Comparison of ENCODE assay signal across 9 cellular contexts in genomic region chr12:51821423-51822260, GRCh38. TPM values are rescaled to one million over a fixed set of nuclear protein-coding genes. Genes with fewer than 3 reads are reported as not detected.
DNase-seq lines count a peak whose midpoint lies in the region; ATAC-seq and TF ChIP-seq lines count a peak whose summit lies in the region.
"Had no signal": no experiment of that assay in that cellular context is flagged by ENCODE, and none has a peak within 500 bp of the region (broad histone marks: within the 10 kb centered on the region; RNA-seq: fewer than 3 reads in every experiment).

No MANE protein-coding gene starts in this region.

- DNase-seq in activated T-cell treated with anti-CD3 and anti-CD28 coated beads for 4 hours = peak; percentile 44
- no peak for DNase-seq in activated T-cell treated with anti-CD3 and anti-CD28 coated beads, Interleukin-2, amount 50 U/mL, for 1 hour
- no peak for DNase-seq in astrocyte of the spinal cord (ENCODE audit: low read depth, low spot score)
- DNase-seq in mesenchymal stem cell = no peak
- no peak for DNase-seq in transverse colon
- DNase-seq in HEK293T (ENCODE audit: extremely low spot score) = no peak
- DNase-seq in amniotic stem cell (lab: John Stamatoyannopoulos, UW) = no peak
- DNase-seq: EL had no signal

- no peak overlapping the region for H2BK5ac ChIP-seq in mesenchymal stem cell (ENCODE audit: low read depth, low read length, poor library complexity, severe bottlenecking)

- WGBS in mesenchymal stem cell = 77% methylated on average over 81 of the region's 103 CpGs
- 77% methylated on average over 86 of the region's 103 CpGs; no CpG with 5 or more reads in 1 of the 2 donors for WGBS in transverse colon (ENCODE audit: low coverage in 1 of 2), 2 donors

- no peak overlapping the region for H2AK5ac ChIP-seq in mesenchymal stem cell (ENCODE audit: low read length, severe bottlenecking)

- POLR2A ChIA-PET in HEK293T (lab: Yijun Ruan, JAX) = no interaction called here

- CTCF ChIA-PET in HEK293T (lab: Yijun Ruan, JAX) = interaction anchor here (0.6 kb wide), 1 partner anchor 183 kb away, joined by 3 read pairs; no protein-coding TSS in a partner anchor

- no peak overlapping the region for H3K18ac ChIP-seq in mesenchymal stem cell (ENCODE audit: low read depth in 1 of 2, low read length in 2 of 2)

- H3K14ac ChIP-seq in mesenchymal stem cell (ENCODE audit: low read length in 2 of 2) = no peak overlapping the region

- H4K8ac ChIP-seq in mesenchymal stem cell (ENCODE audit: low read length) = peak overlapping the region; percentile 67

- H3K4ac ChIP-seq in mesenchymal stem cell (ENCODE audit: low read depth in 1 of 2, low read length in 2 of 2) = no peak overlapping the region

- peaks cover 6% of the 10 kb centered on the region for H3K4me1 ChIP-seq in mesenchymal stem cell (ENCODE audit: control insufficient read depth, insufficient read depth, low read depth, low read length)
- peaks cover 0 to 6% (median 4%) of the 10 kb centered on the region in 4 donors for H3K4me1 ChIP-seq in transverse colon

- H3K4me3 ChIP-seq in astrocyte of the spinal cord (ENCODE audit: low read depth, low read length) (peak overlapping the region; percentile 44), mesenchymal stem cell (ENCODE audit: insufficient read depth in 1 of 2, low read depth in 1 of 2, low read length in 2 of 2) (no peak overlapping the region), transverse colon (peak overlapping the region; percentile 10 to 51 (median 29))

- H3K36me3 ChIP-seq in mesenchymal stem cell (ENCODE audit: control insufficient read depth in 1 of 2, insufficient read depth in 2 of 2, low read depth in 1 of 2, low read length in 2 of 2) = peaks cover 0 to 3% of the 10 kb centered on the region in 2 experiments
- no peaks in the 10 kb centered on the region for H3K36me3 ChIP-seq in transverse colon

- peak overlapping the region; percentile 23 for H4K91ac ChIP-seq in mesenchymal stem cell (ENCODE audit: low read length)

- TF ChIP-seq CTCF in astrocyte of the spinal cord (IDR thresholded peaks at IDR 0.05; ENCODE audit: low read depth, low read length) (no peak), transverse colon (IDR thresholded peaks at IDR 0.05) (no peak)

- no peak overlapping the region for H3K4me2 ChIP-seq in mesenchymal stem cell (ENCODE audit: low read length, poor library complexity, severe bottlenecking)

- H3K23ac ChIP-seq in mesenchymal stem cell (ENCODE audit: low read length in 2 of 2) = peak overlapping the region in 1 of 2 experiments; percentile 51

- H3K27ac ChIP-seq in mesenchymal stem cell (ENCODE audit: low read length, poor library complexity, severe bottlenecking) (no peak overlapping the region), transverse colon (peak overlapping the region; percentile 25 to 63 (median 37))

- no peak for TF ChIP-seq EP300 in transverse colon (IDR thresholded peaks at IDR 0.05; ENCODE audit: low read depth)

- no peak for TF ChIP-seq POLR2A in transverse colon (IDR thresholded peaks at IDR 0.05)

- H2AFZ ChIP-seq in mesenchymal stem cell (ENCODE audit: low read depth, low read length) = no peak overlapping the region

- H3K27me3 ChIP-seq in mesenchymal stem cell (ENCODE audit: control insufficient read depth in 1 of 2, insufficient read depth in 1 of 2, low read length in 2 of 2) (peaks cover 24 to 39% of the 10 kb centered on the region in 2 experiments), transverse colon (peaks cover 4% of the 10 kb centered on the region)

- intact Hi-C loops in transverse colon (cut with DNase I; ENCODE audit: low total_unique reads) = no loop called here

- H2BK12ac ChIP-seq in mesenchymal stem cell (ENCODE audit: low read length in 2 of 2) = no peak overlapping the region

- ATAC-seq in HG02642 (IDR thresholded peaks at IDR 0.05; ENCODE audit: poor library complexity, unreplicated experiment) = no peak

- no peak overlapping the region for H2BK120ac ChIP-seq in mesenchymal stem cell (ENCODE audit: low read depth, low read length)

- H2BK15ac ChIP-seq in mesenchymal stem cell (ENCODE audit: low read depth, poor library complexity, severe bottlenecking) = no peak overlapping the region

- H3K79me1 ChIP-seq in mesenchymal stem cell (replicated peaks; ENCODE audit: low read length, poor library complexity, severe bottlenecking) = no peaks in the 10 kb centered on the region

- H3K9me3 ChIP-seq in mesenchymal stem cell (ENCODE audit: control insufficient read depth, low read length) (no peaks in the 10 kb centered on the region), transverse colon (no peaks in the 10 kb centered on the region)

- in situ Hi-C loops in astrocyte of the spinal cord (cut with HindIII; ENCODE audit: low sequenced_read_pairs) = no loop called here
- in situ Hi-C loops in transverse colon (cut with MboI; ENCODE audit: low pct_ligation_motif_present in 1 of 4, low pct_unique_long_range_greater_than_20kb in 1 of 4, low sequenced_read_pairs in 3 of 4) = loop anchor here in 2 of 4 donors (10.0 to 25.0 kb wide), 3 partner anchors 284 to 397 kb away; partner anchors contain the start of gene SLC4A8 (in 1 of the 2)

- H3K9ac ChIP-seq in mesenchymal stem cell (ENCODE audit: low read length) = peak overlapping the region; percentile 55

TF ChIP-seq in HEK293T, 16 proteins besides CTCF, POLR2A, EP300 and RAD21:
- TF ChIP-seq SUZ12 (IDR thresholded peaks at IDR 0.05) = no peak
- TF ChIP-seq FOXK2 (IDR thresholded peaks at IDR 0.05) = no peak
- TF ChIP-seq SP1 (IDR thresholded peaks at IDR 0.05) = no peak
- no peak for TF ChIP-seq FOXM1 (IDR thresholded peaks at IDR 0.05; ENCODE audit: borderline replicate concordance)
- no peak for TF ChIP-seq ARNT (IDR thresholded peaks at IDR 0.05)
- no peak for TF ChIP-seq L3MBTL2 (conservative IDR thresholded peaks at IDR 0.05)
- TF ChIP-seq ELF4 (IDR thresholded peaks at IDR 0.05) = no peak
- TF ChIP-seq ZNF384 (IDR thresholded peaks at IDR 0.05) = no peak
- no peak for TF ChIP-seq HDGF (IDR thresholded peaks at IDR 0.05; ENCODE audit: borderline replicate concordance)
- TF ChIP-seq LEF1 (IDR thresholded peaks at IDR 0.05; ENCODE audit: borderline replicate concordance) = no peak
- TF ChIP-seq TARDBP (IDR thresholded peaks at IDR 0.05) = no peak
- TF ChIP-seq NFRKB (IDR thresholded peaks at IDR 0.05) = no peak
- TF ChIP-seq PKNOX1 (IDR thresholded peaks at IDR 0.05) = no peak
- TF ChIP-seq FOXA1 (IDR thresholded peaks at IDR 0.05) = no peak
- no peak for TF ChIP-seq BHLHE40 (IDR thresholded peaks at IDR 0.05; ENCODE audit: borderline replicate concordance)
- TF ChIP-seq CTBP1 (IDR thresholded peaks at IDR 0.05; ENCODE audit: borderline replicate concordance) = no peak
TF ChIP-seq in HEK293T: peak in this region for 0.

RNA-seq across cellular contexts. Expression of gene FIGNL2, which starts 26.9 kb away (rescaled TPM):
- polyA plus RNA-seq in mesenchymal stem cell (2013, experiment 1 of 2) = 0.62 TPM
- polyA plus RNA-seq in mesenchymal stem cell (2013, experiment 2 of 2) = 0.71 TPM
- not detected for total RNA-seq in transverse colon

Comparison
In these comparisons a context has a peak if more than half of its experiments do, and no peak if none do; other contexts are left out.
1. H3K4me3 ChIP-seq: peak in astrocyte of the spinal cord (single experiment) and transverse colon (4 of 4); none in mesenchymal stem cell (0 of 2).